19 cellular contexts compared by ENCODE assay signal in the genomic region with DNA sequence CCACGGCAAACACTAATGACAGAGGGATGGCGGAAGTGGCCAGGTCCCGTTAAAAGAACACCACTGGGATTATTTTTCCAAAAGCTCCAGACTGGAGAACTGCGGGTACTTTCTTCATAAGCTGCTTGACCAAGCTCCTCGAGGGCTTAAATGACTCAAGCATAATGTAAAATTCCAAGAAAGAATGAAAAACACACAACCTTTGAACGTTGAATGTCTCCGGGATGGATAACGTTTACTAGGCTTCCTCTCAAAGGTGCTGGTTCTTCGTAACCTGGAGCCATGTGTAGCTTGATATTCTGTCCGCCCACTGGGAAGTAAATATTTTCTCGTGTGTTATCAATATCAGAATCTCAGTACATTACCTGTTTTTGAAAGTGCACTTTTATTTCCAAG.
DNase-seq lines count a peak whose midpoint lies in the region; ATAC-seq, FAIRE-seq and TF ChIP-seq lines count a peak whose summit lies in the region.
"Had no signal": no experiment of that assay in that cellular context is flagged by ENCODE, and none has a peak within 500 bp of the region (broad histone marks: within the 10 kb centered on the region; RNA-seq: fewer than 3 reads in every experiment).

No MANE protein-coding gene starts in this region.

- no peak for TF ChIP-seq EP300 in HepG2 (IDR thresholded peaks at IDR 0.05; ENCODE audit: low read depth in 2 of 2, low read length in 2 of 2)
- no peak for TF ChIP-seq EP300 in HepG2 (CRISPR knock-in tag; IDR thresholded peaks at IDR 0.05; ENCODE audit: borderline replicate concordance)

- FAIRE-seq in HepG2 (lab: Jason Lieb, UNC): no peak
- FAIRE-seq: G401.6 had no signal

- no peak for DNase-seq in HepG2 (ENCODE audit: low spot score)
- DNase-seq in MCF 10A (ENCODE audit: unreplicated experiment): no peak
- DNase-seq in osteoblast (ENCODE audit: insufficient read length, low spot score, missing footprints): no peak
- DNase-seq in tibial artery: no peak
- DNase-seq in ureter (ENCODE audit: low spot score): no peak
- no peak for DNase-seq in mesenteric fat pad (ENCODE audit: low spot score)
- DNase-seq in midbrain (lab: John Stamatoyannopoulos, UW): no peak
- DNase-seq: Calu3; CD4-positive, CD25-positive, alpha-beta regulatory T cell; MM.1S; NCI-H1105; NCI-H187; NCI-H446 treated with DMSO at 0.1 percent for 48 hours; NCI-H748 treated with DMSO at 0.1 percent for 48 hours; Peyer's patch; SHP77 treated with DMSO at 0.1 percent for 48 hours had no signal

- TF ChIP-seq CTCF in liver (IDR thresholded peaks at IDR 0.05; ENCODE audit: low read depth, low read length, missing input control) (no peak), HepG2 (CRISPR knock-in tag; IDR thresholded peaks at IDR 0.05) (no peak), MCF 10A (IDR thresholded peaks at IDR 0.05; ENCODE audit: unreplicated experiment) (no peak), osteoblast (IDR thresholded peaks at IDR 0.05; ENCODE audit: extremely low read depth, low read depth, low read length) (no peak), tibial artery (IDR thresholded peaks at IDR 0.05) (no peak)

- H3K4me3 ChIP-seq in liver (ENCODE audit: low read depth in 1 of 3, low read length in 3 of 3) (peak overlapping the region in 1 of 3 donors; percentile 3), HepG2 (replicated peaks in 1 of 3; ENCODE audit: insufficient read depth in 1 of 3, low read depth in 2 of 3, low read length in 3 of 3) (no peak overlapping the region), osteoblast (ENCODE audit: insufficient read depth, low read length) (no peak overlapping the region), tibial artery (no peak overlapping the region)
- H3K4me3 ChIP-seq: Peyer's patch had no signal

- no peaks in the 10 kb centered on the region for H3K27me3 ChIP-seq in liver (ENCODE audit: control insufficient read depth in 4 of 4, insufficient read depth in 4 of 4, low read length in 3 of 4)
- H3K27me3 ChIP-seq in HepG2 (ENCODE audit: control insufficient read depth in 1 of 2, insufficient read depth in 2 of 2, low read length in 2 of 2): no peaks in the 10 kb centered on the region
- H3K27me3 ChIP-seq in osteoblast (ENCODE audit: insufficient read depth, low read length): no peaks in the 10 kb centered on the region
- H3K27me3 ChIP-seq in tibial artery: no peaks in the 10 kb centered on the region
- H3K27me3 ChIP-seq: Peyer's patch had no signal

- H3K4me1 ChIP-seq in liver (ENCODE audit: control insufficient read depth in 4 of 4, insufficient read depth in 4 of 4, low read length in 3 of 4) (peaks cover 26 to 72% (median 67%) of the 10 kb centered on the region in 4 donors), HepG2 (ENCODE audit: insufficient read depth, low read length) (peaks cover 55% of the 10 kb centered on the region), osteoblast (ENCODE audit: insufficient read depth, low read length) (peaks cover 48% of the 10 kb centered on the region), tibial artery (peaks cover 0 to 23% (median 15%) of the 10 kb centered on the region in 4 donors)

- H3K9me3 ChIP-seq in liver (ENCODE audit: control insufficient read depth in 4 of 4, low read length in 3 of 4): no peaks in the 10 kb centered on the region
- H3K9me3 ChIP-seq in HepG2 (ENCODE audit: low read length): no peaks in the 10 kb centered on the region
- H3K9me3 ChIP-seq in osteoblast (ENCODE audit: low read depth, low read length): no peaks in the 10 kb centered on the region
- H3K9me3 ChIP-seq in tibial artery: no peaks in the 10 kb centered on the region
- H3K9me3 ChIP-seq: Peyer's patch had no signal

- no peak for TF ChIP-seq POLR2A in HepG2 (IDR thresholded peaks at IDR 0.05; ENCODE audit: insufficient read depth in 1 of 2, low read depth in 2 of 2, low read length in 2 of 2)

- H3K4me2 ChIP-seq in HepG2 (ENCODE audit: low read depth, low read length) (no peak overlapping the region), osteoblast (ENCODE audit: insufficient read depth, low read length) (peak overlapping the region; percentile 59)
- H3K4me2 ChIP-seq: KMS-11 had no signal

- peak overlapping the region; percentile 96 for H3K27ac Mint-ChIP-seq in MCF 10A (ENCODE audit: low read depth, unreplicated experiment)
- H3K27ac Mint-ChIP-seq: CD4-positive, CD25-positive, alpha-beta regulatory T cell had no signal

- H2AFZ ChIP-seq in HepG2 (ENCODE audit: low read length) (no peak overlapping the region), osteoblast (ENCODE audit: low read length) (no peak overlapping the region)

- H3K36me3 ChIP-seq in liver (ENCODE audit: control insufficient read depth in 4 of 4, insufficient read depth in 3 of 4, low read depth in 1 of 4, low read length in 3 of 4) (no peaks in the 10 kb centered on the region), HepG2 (replicated peaks in 1 of 2; ENCODE audit: control insufficient read depth in 1 of 2, insufficient read depth in 2 of 2, low read length in 2 of 2) (peaks cover 1 to 24% of the 10 kb centered on the region in 2 experiments), osteoblast (ENCODE audit: insufficient read depth, low read length) (no peaks in the 10 kb centered on the region), tibial artery (no peaks in the 10 kb centered on the region)

- POLR2A ChIA-PET in HepG2 (lab: Yijun Ruan, JAX) (no interaction called here), MCF 10A (lab: Yijun Ruan, JAX) (interaction anchor here (1.0 to 4.7 kb wide), 13 partner anchors 10 to 150 kb away, joined by 3 to 25 read pairs (median 8); a partner anchor contains a TSS)

- BruUV-seq in HepG2 (replicated peaks; lab: Mats Ljungman, UMichigan) (no TSS peak), MCF 10A (replicated peaks; lab: Mats Ljungman, UMichigan) (no TSS peak)

- no peak for TF ChIP-seq RAD21 in liver (IDR thresholded peaks at IDR 0.05)
- TF ChIP-seq RAD21 in HepG2 (CRISPR knock-in tag; IDR thresholded peaks at IDR 0.05): no peak

- H3K4me3 Mint-ChIP-seq in MCF 10A (ENCODE audit: unreplicated experiment): peak overlapping the region; percentile 59
- H3K4me3 Mint-ChIP-seq: CD4-positive, CD25-positive, alpha-beta regulatory T cell had no signal

- H3K9me3 Mint-ChIP-seq in MCF 10A (ENCODE audit: unreplicated experiment): no peaks in the 10 kb centered on the region

- peaks cover 58% of the 10 kb centered on the region for H3K4me1 Mint-ChIP-seq in MCF 10A (ENCODE audit: insufficient read depth, unreplicated experiment)
- H3K4me1 Mint-ChIP-seq: CD4-positive, CD25-positive, alpha-beta regulatory T cell had no signal

- H3K79me2 ChIP-seq in HepG2 (ENCODE audit: insufficient read depth, low read length) (no peaks in the 10 kb centered on the region), osteoblast (ENCODE audit: insufficient read depth, low read length) (no peaks in the 10 kb centered on the region)

- WGBS in liver: 50% methylated on average over 11 of the region's 11 CpGs
- WGBS in HepG2 (ENCODE audit: low lambda C conversion rate): 94% methylated on average over 11 of the region's 11 CpGs

- H3K27me3 Mint-ChIP-seq in MCF 10A (ENCODE audit: insufficient read depth, unreplicated experiment): no peaks in the 10 kb centered on the region

- no peak for ATAC-seq in HepG2

- in situ Hi-C loops in HepG2 (cut with HindIII; ENCODE audit: extremely low pct_ligation_motif_present, low pct_unique_long_range_greater_than_20kb): no loop called here

- H3K36me3 Mint-ChIP-seq in MCF 10A (ENCODE audit: insufficient read depth, unreplicated experiment): peaks cover 21% of the 10 kb centered on the region
- H3K36me3 Mint-ChIP-seq: CD4-positive, CD25-positive, alpha-beta regulatory T cell had no signal

- no peaks in the 10 kb centered on the region for H4K20me1 ChIP-seq in HepG2 (ENCODE audit: insufficient read depth, low read length)
- H4K20me1 ChIP-seq in osteoblast (ENCODE audit: insufficient read depth, low read length): no peaks in the 10 kb centered on the region

- CTCF ChIA-PET in HepG2 (lab: Yijun Ruan, JAX; ENCODE audit: low intra/inter-chr PET ratio, low total read pairs): no interaction called here
- CTCF ChIA-PET in MCF 10A (lab: Yijun Ruan, JAX): interaction anchor here (0.6 to 2.0 kb wide), 11 partner anchors 13 to 299 kb away, joined by 3 to 8 read pairs (median 3); no protein-coding TSS in a partner anchor

- H3K27ac ChIP-seq in liver (ENCODE audit: low read depth in 1 of 2, low read length in 2 of 2) (peak overlapping the region; percentile 93), HepG2 (ENCODE audit: extremely low read length, insufficient read depth, low read length) (no peak overlapping the region), osteoblast (ENCODE audit: low read depth, low read length) (peak overlapping the region; percentile 83), tibial artery (peak overlapping the region; percentile 34 to 53)
- H3K27ac ChIP-seq: KMS-11, Peyer's patch had no signal

- intact Hi-C loops in HepG2 (cut with micrococcal nuclease; ENCODE audit: unreplicated experiment): no loop called here
- intact Hi-C loops in MCF 10A (cut with micrococcal nuclease): no loop called here
- intact Hi-C loops in tibial artery (cut with DNase I; ENCODE audit: low total_unique reads): no loop called here

- H3K9ac ChIP-seq in liver (ENCODE audit: low read depth in 1 of 2, low read length in 2 of 2): peak overlapping the region in 1 of 2 donors; percentile 68
- no peak overlapping the region for H3K9ac ChIP-seq in HepG2 (ENCODE audit: insufficient read depth, low read depth, low read length)
- H3K9ac ChIP-seq: KMS-11 had no signal

TF ChIP-seq in liver, 16 proteins besides CTCF, POLR2A, EP300 and RAD21 (continues in another document):
- TF ChIP-seq FOXA2 (IDR thresholded peaks at IDR 0.05) (no peak), FOXA1 (IDR thresholded peaks at IDR 0.05) (no peak), NR2F2 (IDR thresholded peaks at IDR 0.05) (no peak)

TF ChIP-seq in HepG2, 621 proteins besides CTCF, POLR2A, EP300 and RAD21:
- TF ChIP-seq NFRKB (IDR thresholded peaks at IDR 0.05) (no peak), ZSCAN12 (CRISPR knock-in tag; IDR thresholded peaks at IDR 0.05) (no peak), ZNF205 (CRISPR knock-in tag; IDR thresholded peaks at IDR 0.05) (no peak), ZNF703 (CRISPR knock-in tag; IDR thresholded peaks at IDR 0.05; ENCODE audit: borderline replicate concordance) (no peak), KDM4B (CRISPR knock-in tag; IDR thresholded peaks at IDR 0.05) (no peak)
